Comparison of ENCODE assay signal across 20 cellular contexts in genomic region chr12:107655281-107656065, GRCh38. TPM values are rescaled to one million over a fixed set of nuclear protein-coding genes. Genes with fewer than 3 reads are reported as not detected.
DNase-seq lines count a peak whose midpoint lies in the region; ATAC-seq and TF ChIP-seq lines count a peak whose summit lies in the region.
"Had no signal": no experiment of that assay in that cellular context is flagged by ENCODE, and none has a peak within 500 bp of the region (broad histone marks: within the 10 kb centered on the region; RNA-seq: fewer than 3 reads in every experiment).

No MANE protein-coding gene starts in this region.

- no peak for TF ChIP-seq POLR2A in breast epithelium (IDR thresholded peaks at IDR 0.05)

- H3K27me3 ChIP-seq in breast epithelium: no peaks in the 10 kb centered on the region
- H3K27me3 ChIP-seq: spleen had no signal

- no peaks in the 10 kb centered on the region for H3K4me1 ChIP-seq in breast epithelium
- H3K4me1 ChIP-seq: A549, HAP-1, spleen had no signal

- no peaks in the 10 kb centered on the region for H3K36me3 Mint-ChIP-seq in stimulated activated effector memory CD8-positive, alpha-beta T cell treated with anti-CD3 and anti-CD28 coated beads, Interleukin-12 subunit alpha, Interleukin-12 subunit beta, amount 100 ng/mL, for 72 hours
- H3K36me3 Mint-ChIP-seq in effector memory CD8-positive, alpha-beta T cell (ENCODE audit: insufficient read depth): peaks cover 14% of the 10 kb centered on the region
- H3K36me3 Mint-ChIP-seq: natural killer cell had no signal

- no peak for TF ChIP-seq CTCF in breast epithelium (IDR thresholded peaks at IDR 0.05)

- H3K4me3 ChIP-seq in breast epithelium: no peak overlapping the region
- H3K4me3 ChIP-seq: A549, HAP-1, spleen had no signal

- H3K36me3 ChIP-seq in breast epithelium: no peaks in the 10 kb centered on the region
- H3K36me3 ChIP-seq: HAP-1, spleen had no signal

- H3K27ac Mint-ChIP-seq in stimulated activated effector memory CD8-positive, alpha-beta T cell treated with anti-CD3 and anti-CD28 coated beads, Interleukin-12 subunit alpha, Interleukin-12 subunit beta, amount 100 ng/mL, for 72 hours: peak overlapping the region; percentile 64
- peak overlapping the region in 1 of 2 donors; percentile 8 for H3K27ac Mint-ChIP-seq in effector memory CD8-positive, alpha-beta T cell
- H3K27ac Mint-ChIP-seq: activated CD4-positive, alpha-beta T cell treated with anti-CD3 and anti-CD28 coated beads, Interleukin-2, amount 10 ng/mL, durations not matched to agents 7 days and 5 days; natural killer cell had no signal

- H3K4me3 Mint-ChIP-seq in stimulated activated effector memory CD8-positive, alpha-beta T cell treated with anti-CD3 and anti-CD28 coated beads, Interleukin-12 subunit alpha, Interleukin-12 subunit beta, amount 100 ng/mL, for 72 hours: no peak overlapping the region
- no peak overlapping the region for H3K4me3 Mint-ChIP-seq in effector memory CD8-positive, alpha-beta T cell
- H3K4me3 Mint-ChIP-seq: activated CD4-positive, alpha-beta T cell treated with anti-CD3 and anti-CD28 coated beads, Interleukin-2, amount 10 ng/mL, durations not matched to agents 7 days and 5 days; natural killer cell had no signal

- H3K4me1 Mint-ChIP-seq in stimulated activated effector memory CD8-positive, alpha-beta T cell treated with anti-CD3 and anti-CD28 coated beads, Interleukin-12 subunit alpha, Interleukin-12 subunit beta, amount 100 ng/mL, for 72 hours: no peaks in the 10 kb centered on the region
- H3K4me1 Mint-ChIP-seq in effector memory CD8-positive, alpha-beta T cell (ENCODE audit: low read depth in 2 of 2): no peaks in the 10 kb centered on the region
- H3K4me1 Mint-ChIP-seq: natural killer cell had no signal

- ATAC-seq in Right ventricle myocardium inferior (peak; percentile 69), GM18861 (IDR thresholded peaks at IDR 0.05; ENCODE audit: unreplicated experiment) (no peak)
- no peak for ATAC-seq in stimulated activated effector memory CD8-positive, alpha-beta T cell treated with anti-CD3 and anti-CD28 coated beads, Interleukin-12 subunit alpha, Interleukin-12 subunit beta, amount 100 ng/mL, for 72 hours
- ATAC-seq in effector memory CD8-positive, alpha-beta T cell (replicated peaks): no peak
- ATAC-seq: A549, natural killer cell had no signal

- no peaks in the 10 kb centered on the region for H3K9me3 Mint-ChIP-seq in stimulated activated effector memory CD8-positive, alpha-beta T cell treated with anti-CD3 and anti-CD28 coated beads, Interleukin-12 subunit alpha, Interleukin-12 subunit beta, amount 100 ng/mL, for 72 hours
- no peaks in the 10 kb centered on the region for H3K9me3 Mint-ChIP-seq in effector memory CD8-positive, alpha-beta T cell
- H3K9me3 Mint-ChIP-seq: activated CD4-positive, alpha-beta T cell treated with anti-CD3 and anti-CD28 coated beads, Interleukin-2, amount 10 ng/mL, durations not matched to agents 7 days and 5 days; natural killer cell had no signal

- DNase-seq in Right ventricle myocardium inferior (ENCODE audit: missing footprints) (no peak), cardiac septum (ENCODE audit: low spot score) (no peak), SK-N-DZ (ENCODE audit: low spot score) (peak; percentile 38), fibroblast of peridontal ligament (ENCODE audit: extremely low read depth) (peak; percentile 25), breast epithelium (ENCODE audit: low spot score in 2 of 2) (no peak)
- DNase-seq in stimulated activated effector memory CD8-positive, alpha-beta T cell treated with anti-CD3 and anti-CD28 coated beads, Interleukin-12 subunit alpha, Interleukin-12 subunit beta, amount 100 ng/mL, for 72 hours (ENCODE audit: low spot score in 2 of 2): no peak
- DNase-seq in effector memory CD8-positive, alpha-beta T cell: no peak
- DNase-seq: activated CD4-positive, alpha-beta T cell treated with anti-CD3 and anti-CD28 coated beads, Interleukin-2, amount 10 ng/mL, durations not matched to agents 7 days and 5 days; activated naive CD4-positive, alpha-beta T cell treated with Interleukin-2 at 50 U/mL for 16 hours; activated T-cell treated with anti-CD3 and anti-CD28 coated beads for 4 hours; aorta; natural killer cell; NCI-H1436; NCI-H226; NK-92 treated with Interleukin-12 subunit alpha and Interleukin-12 subunit beta, amount 100 ng/mL, for 24 hours; spleen; SW 1271 had no signal

- intact Hi-C loops in Right ventricle myocardium inferior (cut with DNase I) (no loop called here), cardiac septum (cut with DNase I) (no loop called here), breast epithelium (cut with DNase I; ENCODE audit: low total_unique reads) (no loop called here)

- no peaks in the 10 kb centered on the region for H3K9me3 ChIP-seq in breast epithelium
- H3K9me3 ChIP-seq: A549, HAP-1, spleen had no signal

- no peaks in the 10 kb centered on the region for H3K27me3 Mint-ChIP-seq in effector memory CD8-positive, alpha-beta T cell
- H3K27me3 Mint-ChIP-seq: activated CD4-positive, alpha-beta T cell treated with anti-CD3 and anti-CD28 coated beads, Interleukin-2, amount 10 ng/mL, durations not matched to agents 7 days and 5 days had no signal

- no peak overlapping the region for H3K27ac ChIP-seq in breast epithelium
- H3K27ac ChIP-seq: A549, spleen had no signal

RNA-seq across cellular contexts. Expression of gene PWP1, which starts 30.1 kb away (rescaled TPM):
- 13.3 TPM for total RNA-seq in Right ventricle myocardium inferior
- total RNA-seq in cardiac septum: 13.5 TPM
- 95.4 and 98.1 TPM in 2 replicates for polyA plus RNA-seq in SK-N-DZ (2014; cell fraction: cytosol; rRNA removed)
- polyA plus RNA-seq in SK-N-DZ (2014; cell fraction: nucleus; rRNA removed): 61.1 and 81.2 TPM in 2 replicates
- 100 to 1,000 TPM in 1 of 3 donors, 10 to 100 TPM in 2; 78.9 to 108 (median 79.0) TPM for total RNA-seq in breast epithelium

Comparison
In these comparisons a context has a peak if more than half of its experiments do, and no peak if none do; other contexts are left out.
1. DNase-seq: peak in SK-N-DZ (single experiment) and fibroblast of peridontal ligament (single experiment); none in Right ventricle myocardium inferior (single experiment), cardiac septum (single experiment), stimulated activated effector memory CD8-positive, alpha-beta T cell treated with anti-CD3 and anti-CD28 coated beads, Interleukin-12 subunit alpha, Interleukin-12 subunit beta, amount 100 ng/mL, for 72 hours (0 of 2), breast epithelium (0 of 2) and effector memory CD8-positive, alpha-beta T cell (0 of 3).